Comparison of ENCODE assay signal across 1 cellular context in genomic region chr10:80408198-80409085, GRCh38.
A peak's percentile ranks its signal among the peaks of the same experiment; 100 is the strongest.
TF ChIP-seq lines count a peak whose summit lies in the region.

A gene with protein sequence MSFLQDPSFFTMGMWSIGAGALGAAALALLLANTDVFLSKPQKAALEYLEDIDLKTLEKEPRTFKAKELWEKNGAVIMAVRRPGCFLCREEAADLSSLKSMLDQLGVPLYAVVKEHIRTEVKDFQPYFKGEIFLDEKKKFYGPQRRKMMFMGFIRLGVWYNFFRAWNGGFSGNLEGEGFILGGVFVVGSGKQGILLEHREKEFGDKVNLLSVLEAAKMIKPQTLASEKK (plus strand): TSS chr10:80408551. CDS start chr10:80420468, 11,917 bp downstream.

TF ChIP-seq in HepG2, 621 proteins besides CTCF, POLR2A, EP300 and RAD21 (continued from another document):
- TF ChIP-seq SNAI1 (CRISPR knock-in tag; IDR thresholded peaks at IDR 0.05; ENCODE audit: borderline replicate concordance) (peak; percentile 70; the same call in 1 of the 2 replicates), ZNF20 (CRISPR knock-in tag; IDR thresholded peaks at IDR 0.05) (peak; percentile 31; the same call in 1 of the 2 replicates), ZNF343 (CRISPR knock-in tag; IDR thresholded peaks at IDR 0.05) (peak; percentile 58; the same call in 1 of the 2 replicates), KMT2B (CRISPR knock-in tag; IDR thresholded peaks at IDR 0.05) (peak; percentile 54; the same call in 1 of the 2 replicates), ZNF782 (CRISPR knock-in tag; IDR thresholded peaks at IDR 0.05; ENCODE audit: borderline replicate concordance) (no peak; the same call in 1 of the 2 replicates), JDP2 (CRISPR knock-in tag; IDR thresholded peaks at IDR 0.05; ENCODE audit: borderline replicate concordance) (no peak; the same call in 1 of the 2 replicates), AGO1 (IDR thresholded peaks at IDR 0.05; ENCODE audit: low read depth, low read length, poor library complexity, severe bottlenecking) (peak; percentile 27), ARID4A (CRISPR knock-in tag; IDR thresholded peaks at IDR 0.05; ENCODE audit: borderline replicate concordance) (peak; percentile 78; the same call in 1 of the 2 replicates), ARNTL (CRISPR knock-in tag; IDR thresholded peaks at IDR 0.05) (peak; percentile 69)
- TF ChIP-seq, protein P1, sequence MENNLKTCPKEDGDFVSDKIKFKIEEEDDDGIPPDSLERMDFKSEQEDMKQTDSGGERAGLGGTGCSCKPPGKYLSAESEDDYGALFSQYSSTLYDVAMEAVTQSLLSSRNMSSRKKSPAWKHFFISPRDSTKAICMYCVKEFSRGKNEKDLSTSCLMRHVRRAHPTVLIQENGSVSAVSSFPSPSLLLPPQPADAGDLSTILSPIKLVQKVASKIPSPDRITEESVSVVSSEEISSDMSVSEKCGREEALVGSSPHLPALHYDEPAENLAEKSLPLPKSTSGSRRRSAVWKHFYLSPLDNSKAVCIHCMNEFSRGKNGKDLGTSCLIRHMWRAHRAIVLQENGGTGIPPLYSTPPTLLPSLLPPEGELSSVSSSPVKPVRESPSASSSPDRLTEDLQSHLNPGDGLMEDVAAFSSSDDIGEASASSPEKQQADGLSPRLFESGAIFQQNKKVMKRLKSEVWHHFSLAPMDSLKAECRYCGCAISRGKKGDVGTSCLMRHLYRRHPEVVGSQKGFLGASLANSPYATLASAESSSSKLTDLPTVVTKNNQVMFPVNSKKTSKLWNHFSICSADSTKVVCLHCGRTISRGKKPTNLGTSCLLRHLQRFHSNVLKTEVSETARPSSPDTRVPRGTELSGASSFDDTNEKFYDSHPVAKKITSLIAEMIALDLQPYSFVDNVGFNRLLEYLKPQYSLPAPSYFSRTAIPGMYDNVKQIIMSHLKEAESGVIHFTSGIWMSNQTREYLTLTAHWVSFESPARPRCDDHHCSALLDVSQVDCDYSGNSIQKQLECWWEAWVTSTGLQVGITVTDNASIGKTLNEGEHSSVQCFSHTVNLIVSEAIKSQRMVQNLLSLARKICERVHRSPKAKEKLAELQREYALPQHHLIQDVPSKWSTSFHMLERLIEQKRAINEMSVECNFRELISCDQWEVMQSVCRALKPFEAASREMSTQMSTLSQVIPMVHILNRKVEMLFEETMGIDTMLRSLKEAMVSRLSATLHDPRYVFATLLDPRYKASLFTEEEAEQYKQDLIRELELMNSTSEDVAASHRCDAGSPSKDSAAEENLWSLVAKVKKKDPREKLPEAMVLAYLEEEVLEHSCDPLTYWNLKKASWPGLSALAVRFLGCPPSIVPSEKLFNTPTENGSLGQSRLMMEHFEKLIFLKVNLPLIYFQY (CRISPR knock-in tag; IDR thresholded peaks at IDR 0.05; ENCODE audit: borderline replicate concordance): peak; percentile 84; the same call in 1 of the 2 replicates
- TF ChIP-seq, protein P2, sequence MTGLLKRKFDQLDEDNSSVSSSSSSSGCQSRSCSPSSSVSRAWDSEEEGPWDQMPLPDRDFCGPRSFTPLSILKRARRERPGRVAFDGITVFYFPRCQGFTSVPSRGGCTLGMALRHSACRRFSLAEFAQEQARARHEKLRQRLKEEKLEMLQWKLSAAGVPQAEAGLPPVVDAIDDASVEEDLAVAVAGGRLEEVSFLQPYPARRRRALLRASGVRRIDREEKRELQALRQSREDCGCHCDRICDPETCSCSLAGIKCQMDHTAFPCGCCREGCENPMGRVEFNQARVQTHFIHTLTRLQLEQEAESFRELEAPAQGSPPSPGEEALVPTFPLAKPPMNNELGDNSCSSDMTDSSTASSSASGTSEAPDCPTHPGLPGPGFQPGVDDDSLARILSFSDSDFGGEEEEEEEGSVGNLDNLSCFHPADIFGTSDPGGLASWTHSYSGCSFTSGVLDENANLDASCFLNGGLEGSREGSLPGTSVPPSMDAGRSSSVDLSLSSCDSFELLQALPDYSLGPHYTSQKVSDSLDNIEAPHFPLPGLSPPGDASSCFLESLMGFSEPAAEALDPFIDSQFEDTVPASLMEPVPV (CRISPR knock-in tag; IDR thresholded peaks at IDR 0.05): peak; percentile 10; the same call in 1 of the 2 replicates
- TF ChIP-seq, protein P3, sequence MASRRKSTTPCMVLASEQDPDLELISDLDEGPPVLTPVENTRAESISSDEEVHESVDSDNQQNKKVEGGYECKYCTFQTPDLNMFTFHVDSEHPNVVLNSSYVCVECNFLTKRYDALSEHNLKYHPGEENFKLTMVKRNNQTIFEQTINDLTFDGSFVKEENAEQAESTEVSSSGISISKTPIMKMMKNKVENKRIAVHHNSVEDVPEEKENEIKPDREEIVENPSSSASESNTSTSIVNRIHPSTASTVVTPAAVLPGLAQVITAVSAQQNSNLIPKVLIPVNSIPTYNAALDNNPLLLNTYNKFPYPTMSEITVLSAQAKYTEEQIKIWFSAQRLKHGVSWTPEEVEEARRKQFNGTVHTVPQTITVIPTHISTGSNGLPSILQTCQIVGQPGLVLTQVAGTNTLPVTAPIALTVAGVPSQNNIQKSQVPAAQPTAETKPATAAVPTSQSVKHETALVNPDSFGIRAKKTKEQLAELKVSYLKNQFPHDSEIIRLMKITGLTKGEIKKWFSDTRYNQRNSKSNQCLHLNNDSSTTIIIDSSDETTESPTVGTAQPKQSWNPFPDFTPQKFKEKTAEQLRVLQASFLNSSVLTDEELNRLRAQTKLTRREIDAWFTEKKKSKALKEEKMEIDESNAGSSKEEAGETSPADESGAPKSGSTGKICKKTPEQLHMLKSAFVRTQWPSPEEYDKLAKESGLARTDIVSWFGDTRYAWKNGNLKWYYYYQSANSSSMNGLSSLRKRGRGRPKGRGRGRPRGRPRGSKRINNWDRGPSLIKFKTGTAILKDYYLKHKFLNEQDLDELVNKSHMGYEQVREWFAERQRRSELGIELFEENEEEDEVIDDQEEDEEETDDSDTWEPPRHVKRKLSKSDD (CRISPR knock-in tag; IDR thresholded peaks at IDR 0.05; ENCODE audit: low read depth): 0 out of 2 replicates have a peak, but pooled peaks have one; percentile 27
- TF ChIP-seq, protein P4, sequence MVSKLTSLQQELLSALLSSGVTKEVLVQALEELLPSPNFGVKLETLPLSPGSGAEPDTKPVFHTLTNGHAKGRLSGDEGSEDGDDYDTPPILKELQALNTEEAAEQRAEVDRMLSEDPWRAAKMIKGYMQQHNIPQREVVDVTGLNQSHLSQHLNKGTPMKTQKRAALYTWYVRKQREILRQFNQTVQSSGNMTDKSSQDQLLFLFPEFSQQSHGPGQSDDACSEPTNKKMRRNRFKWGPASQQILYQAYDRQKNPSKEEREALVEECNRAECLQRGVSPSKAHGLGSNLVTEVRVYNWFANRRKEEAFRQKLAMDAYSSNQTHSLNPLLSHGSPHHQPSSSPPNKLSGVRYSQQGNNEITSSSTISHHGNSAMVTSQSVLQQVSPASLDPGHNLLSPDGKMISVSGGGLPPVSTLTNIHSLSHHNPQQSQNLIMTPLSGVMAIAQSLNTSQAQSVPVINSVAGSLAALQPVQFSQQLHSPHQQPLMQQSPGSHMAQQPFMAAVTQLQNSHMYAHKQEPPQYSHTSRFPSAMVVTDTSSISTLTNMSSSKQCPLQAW (CRISPR knock-in tag; IDR thresholded peaks at IDR 0.05): 0 out of 2 replicates have a peak, but pooled peaks have one; percentile 53
